7 cellular contexts compared by ENCODE assay signal in genomic region chr18:78232196-78232595, GRCh38.
"Had no signal": no experiment of that assay in that cellular context is flagged by ENCODE, and none has a peak within 500 bp of the region (broad histone marks: within the 10 kb centered on the region; RNA-seq: fewer than 3 reads in every experiment).

No MANE protein-coding gene starts in this region.

- FAIRE-seq: HepG2, HTR-8/SVneo, K562 had no signal

- H3K27ac ChIP-seq: HL-60 had no signal

- ATAC-seq: HepG2, K562 had no signal

- H3K4me3 ChIP-seq: K562 had no signal

- DNase-seq: IMR-90, KBM-7, KG1 had no signal
